ENCODE assay signal across 8 cellular contexts in the genomic region with DNA sequence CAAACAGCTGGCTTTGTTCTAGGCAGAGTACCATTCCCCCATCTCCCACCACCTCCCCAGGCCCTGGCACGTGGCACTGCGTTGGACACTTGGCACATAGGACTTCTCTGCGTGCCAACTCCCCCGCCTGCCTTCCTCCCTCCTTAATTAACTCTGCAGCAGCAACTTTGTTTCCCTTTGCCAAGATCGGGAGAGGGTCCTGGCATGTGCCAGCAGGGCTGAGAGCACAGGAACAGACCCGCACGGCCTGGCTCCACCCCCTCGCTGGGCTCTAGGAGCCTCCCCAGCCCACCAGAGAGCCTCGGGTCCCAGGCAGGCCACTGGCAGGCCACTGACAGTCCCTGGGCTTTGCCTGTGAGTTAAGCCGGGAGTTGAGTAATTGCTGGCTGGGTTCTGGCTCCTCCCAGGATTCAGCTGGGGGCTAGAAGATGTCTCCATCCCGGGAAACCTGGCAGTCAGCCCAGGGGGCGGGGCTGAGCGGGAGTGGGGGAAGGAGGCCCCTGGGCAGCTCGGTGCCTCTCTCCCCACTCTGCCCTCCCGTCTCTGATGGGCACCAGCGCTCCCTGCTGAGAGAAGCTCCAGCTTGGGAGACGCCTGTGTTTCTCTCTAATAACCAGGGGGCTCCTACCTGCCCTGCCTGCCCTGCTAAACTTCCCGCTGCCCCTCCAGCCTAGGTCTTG.
DNase-seq lines count a peak whose midpoint lies in the region; ATAC-seq and TF ChIP-seq lines count a peak whose summit lies in the region.

No MANE protein-coding gene starts in this region.

- no peak overlapping the region for H3K27ac Mint-ChIP-seq in MCF 10A (ENCODE audit: low read depth, unreplicated experiment)

- H3K36me3 Mint-ChIP-seq in MCF 10A (ENCODE audit: insufficient read depth, unreplicated experiment), result no peaks in the 10 kb centered on the region

- BruUV-seq in MCF 10A (replicated peaks; lab: Mats Ljungman, UMichigan), result no TSS peak

- CTCF ChIA-PET in MCF 10A (lab: Yijun Ruan, JAX), result interaction anchor here (0.6 kb wide), 1 partner anchor 96 kb away, joined by 3 read pairs; no protein-coding TSS in a partner anchor

- H3K36me3 ChIP-seq in suprapubic skin, result no peaks in the 10 kb centered on the region

- TF ChIP-seq EP300 in suprapubic skin (IDR thresholded peaks at IDR 0.05), result no peak

- peak overlapping the region; percentile 61 for H3K27ac ChIP-seq in suprapubic skin

- 16% methylated on average over 6 of the region's 18 CpGs for WGBS in suprapubic skin

- peak; percentile 78 for DNase-seq in GM03348 (ENCODE audit: low spot score)
- peak; percentile 100 for DNase-seq in NCI-H2196 (lab: John Stamatoyannopoulos, UW; ENCODE audit: unreplicated experiment)
- DNase-seq in MCF 10A (ENCODE audit: unreplicated experiment), result peak; percentile 80
- peak; percentile 90 for DNase-seq in islet precursor cell
- peak; percentile 91 to 93 for DNase-seq in suprapubic skin (ENCODE audit: low spot score in 2 of 2)
- no peak for DNase-seq in effector CD8-positive, alpha-beta T cell (lab: John Stamatoyannopoulos, UW)
- DNase-seq in NK-92 treated with Interleukin-12 subunit alpha and Interleukin-12 subunit beta, amount 100 ng/mL, for 24 hours (lab: John Stamatoyannopoulos, UW), result no peak

- H3K27me3 ChIP-seq in suprapubic skin, result peaks cover 26% of the 10 kb centered on the region

- peaks cover 18% of the 10 kb centered on the region for H3K9me3 Mint-ChIP-seq in MCF 10A (ENCODE audit: unreplicated experiment)

- TF ChIP-seq CTCF in MCF 10A (IDR thresholded peaks at IDR 0.05; ENCODE audit: unreplicated experiment) (no peak), suprapubic skin (IDR thresholded peaks at IDR 0.05) (no peak)

- no peak overlapping the region for H3K4me3 ChIP-seq in suprapubic skin

- no peak for TF ChIP-seq POLR2A in suprapubic skin (IDR thresholded peaks at IDR 0.05)

- intact Hi-C loops in MCF 10A (cut with micrococcal nuclease), result no loop called here

- H3K4me3 Mint-ChIP-seq in MCF 10A (ENCODE audit: unreplicated experiment), result peak overlapping the region; percentile 31

- H3K27me3 Mint-ChIP-seq in MCF 10A (ENCODE audit: insufficient read depth, unreplicated experiment), result peaks cover 57% of the 10 kb centered on the region

- H3K9me3 ChIP-seq in suprapubic skin, result peaks cover 6% of the 10 kb centered on the region

- POLR2A ChIA-PET in MCF 10A (lab: Yijun Ruan, JAX), result interaction anchor here (0.7 to 1.0 kb wide), 2 partner anchors 87 to 118 kb away, joined by 3 read pairs; no protein-coding TSS in a partner anchor

- no peak for ATAC-seq in GM18873 (IDR thresholded peaks at IDR 0.05; ENCODE audit: low FRiP score, unreplicated experiment)

- H3K4me1 ChIP-seq in suprapubic skin, result peaks cover 37% of the 10 kb centered on the region

- no peaks in the 10 kb centered on the region for H3K4me1 Mint-ChIP-seq in MCF 10A (ENCODE audit: insufficient read depth, unreplicated experiment)

Comparison
In these comparisons a context has a peak if more than half of its experiments do, and no peak if none do; other contexts are left out.
1. DNase-seq: peak in GM03348 (single experiment), NCI-H2196 (single experiment), MCF 10A (single experiment), islet precursor cell (single experiment) and suprapubic skin (2 of 2); none in effector CD8-positive, alpha-beta T cell (single experiment) and NK-92 treated with Interleukin-12 subunit alpha and Interleukin-12 subunit beta, amount 100 ng/mL, for 24 hours (single experiment).